In genomic region chr7:116582806-116583444, GRCh38 we compare ENCODE assay signal across 8 cellular contexts. TPM values are rescaled to one million over a fixed set of nuclear protein-coding genes. Genes with fewer than 3 reads are reported as not detected.
DNase-seq lines count a peak whose midpoint lies in the region; ATAC-seq lines count a peak whose summit lies in the region.

No MANE protein-coding gene starts in this region.

- ATAC-seq in GM19035 (IDR thresholded peaks at IDR 0.05; ENCODE audit: unreplicated experiment) (peak; percentile 39), HG03342 (IDR thresholded peaks at IDR 0.05; ENCODE audit: unreplicated experiment) (peak; percentile 44), GM19328 (IDR thresholded peaks at IDR 0.05; ENCODE audit: unreplicated experiment) (no peak), HG03095 (IDR thresholded peaks at IDR 0.05; ENCODE audit: unreplicated experiment) (no peak)

- H3K27me3 ChIP-seq in duodenal mucosa (ENCODE audit: control insufficient read depth in 1 of 2, insufficient read depth in 2 of 2, low read length in 2 of 2): no peaks in the 10 kb centered on the region
- no peaks in the 10 kb centered on the region for H3K27me3 ChIP-seq in skeletal muscle satellite cell (ENCODE audit: control insufficient read depth, insufficient read depth, low read length)

- H3K9me3 ChIP-seq in duodenal mucosa (ENCODE audit: control insufficient read depth in 1 of 2, low read length in 2 of 2) (no peaks in the 10 kb centered on the region), skeletal muscle satellite cell (replicated peaks; ENCODE audit: low read length) (no peaks in the 10 kb centered on the region)

- peaks cover 16 to 34% of the 10 kb centered on the region in 2 donors for H3K4me1 ChIP-seq in duodenal mucosa (ENCODE audit: control insufficient read depth in 1 of 2, insufficient read depth in 2 of 2, low read length in 2 of 2)
- peaks cover 50% of the 10 kb centered on the region for H3K4me1 ChIP-seq in skeletal muscle satellite cell (ENCODE audit: control insufficient read depth, insufficient read depth, low read length)

- no peak for DNase-seq in stimulated activated naive CD4-positive, alpha-beta T cell treated with Interleukin-2 at 50 U/mL for 16 hours (lab: John Stamatoyannopoulos, UW)
- no peak for DNase-seq in HPDE6-E6E7 (ENCODE audit: extremely low spot score)

- H3K27ac ChIP-seq in duodenal mucosa (ENCODE audit: low read depth, low read length): peak overlapping the region; percentile 5

- H3K9ac ChIP-seq in duodenal mucosa (ENCODE audit: low read depth in 1 of 2, low read length in 2 of 2) (no peak overlapping the region), skeletal muscle satellite cell (ENCODE audit: low read depth, low read length) (peak overlapping the region; percentile 81)

- H3K4me2 ChIP-seq in skeletal muscle satellite cell (ENCODE audit: low read length): peak overlapping the region; percentile 38

- H3K4me3 ChIP-seq in duodenal mucosa (ENCODE audit: low read depth in 1 of 2, low read length in 2 of 2): no peak overlapping the region
- H3K4me3 ChIP-seq in skeletal muscle satellite cell (ENCODE audit: low read length): no peak overlapping the region

- no peaks in the 10 kb centered on the region for H3K36me3 ChIP-seq in duodenal mucosa (ENCODE audit: control insufficient read depth in 1 of 2, insufficient read depth in 2 of 2, low read length in 2 of 2)
- H3K36me3 ChIP-seq in skeletal muscle satellite cell (ENCODE audit: insufficient read depth, low read length): no peaks in the 10 kb centered on the region

RNA-seq across cellular contexts. Expression of gene CAV1, which starts 58.1 kb away (rescaled TPM):
- total RNA-seq in skeletal muscle satellite cell (2012; rRNA removed): 1,125 and 1,633 TPM in 2 replicates

Comparison
In these comparisons a context has a peak if more than half of its experiments do, and no peak if none do; other contexts are left out.
1. ATAC-seq: peak in GM19035 (single experiment) and HG03342 (single experiment); none in GM19328 (single experiment) and HG03095 (single experiment).